ENCODE assay signal across 8 cellular contexts in genomic region chrX:138711399-138712347, GRCh38. TPM values are rescaled to one million over a fixed set of nuclear protein-coding genes. Genes with fewer than 3 reads are reported as not detected.
A peak's percentile ranks its signal among the peaks of the same experiment; 100 is the strongest.
DNase-seq lines count a peak whose midpoint lies in the region; ATAC-seq, FAIRE-seq and TF ChIP-seq lines count a peak whose summit lies in the region.

Gene FGF13, minus strand, starts transcription at chrX:138711717. Its CDS starts 714 bp downstream, at chrX:138711003.

- no peak for TF ChIP-seq EP300 in A549 (IDR thresholded peaks at IDR 0.05)
- no peak for TF ChIP-seq EP300 in upper lobe of left lung (IDR thresholded peaks at IDR 0.05)

- intact Hi-C loops in lower lobe of right lung (cut with DNase I) = no loop called here

- FAIRE-seq in A549 (lab: Jason Lieb, UNC) (no peak), RCC 7860 (lab: Jason Lieb, UNC) (no peak)

- H3K4me1 ChIP-seq in A549 = no peaks in the 10 kb centered on the region
- H3K4me1 ChIP-seq in lower lobe of right lung = no peaks in the 10 kb centered on the region
- H3K4me1 ChIP-seq in upper lobe of left lung = peaks cover 0 to 4% (median 0%) of the 10 kb centered on the region in 4 donors

- TF ChIP-seq CTCF in A549 (IDR thresholded peaks at IDR 0.05) (no peak; the same call in 2 of the 3 replicates), lower lobe of right lung (IDR thresholded peaks at IDR 0.05) (no peak), upper lobe of left lung (IDR thresholded peaks at IDR 0.05) (no peak)

- WGBS in A549 (ENCODE audit: missing lambda C conversion rate) = 3% methylated on average over 12 of the region's 65 CpGs
- 0 to 30% methylated on average over 7 to 36 of the region's 65 CpGs for WGBS in upper lobe of left lung, 2 donors

- TF ChIP-seq POLR2A in A549 (IDR thresholded peaks at IDR 0.05; ENCODE audit: low read length) (no peak), upper lobe of left lung (IDR thresholded peaks at IDR 0.05) (no peak)

- peak; percentile 89 to 90 for ATAC-seq in A549
- peak; percentile 58 to 59 for ATAC-seq in lower lobe of right lung
- ATAC-seq in upper lobe of left lung (ENCODE audit: low FRiP score in 2 of 2) = peak; percentile 40 to 63
- no peak for ATAC-seq in GM18907 (IDR thresholded peaks at IDR 0.05; ENCODE audit: unreplicated experiment)

- no peaks in the 10 kb centered on the region for H3K36me3 ChIP-seq in lower lobe of right lung
- H3K36me3 ChIP-seq in upper lobe of left lung = no peaks in the 10 kb centered on the region

- H3K4me3 ChIP-seq in A549 = peak within 1 kb of the TSS; percentile 37
- peak within 1 kb of the TSS; percentile 49 for H3K4me3 ChIP-seq in lower lobe of right lung
- H3K4me3 ChIP-seq in upper lobe of left lung = peak within 1 kb of the TSS; percentile 6 to 47 (median 38)

- CTCF ChIA-PET in A549 (lab: Yijun Ruan, JAX) = interaction anchor here (1.1 kb wide), 1 partner anchor 12 kb away, joined by 3 read pairs; no protein-coding TSS in a partner anchor

- H3K27me3 ChIP-seq in lower lobe of right lung (ENCODE audit: low read depth) (no peaks in the 10 kb centered on the region), upper lobe of left lung (peaks cover 0 to 7% (median 0%) of the 10 kb centered on the region in 4 donors)

- TF ChIP-seq RAD21 in A549 (conservative IDR thresholded peaks at IDR 0.05 in 1 of 2, IDR thresholded peaks at IDR 0.05 in 1 of 2) = peak in 1 of 2 experiments; percentile 23; a peak in 1 of 5 replicates

- H3K27ac ChIP-seq in A549 (no peak within 1 kb of the TSS), caudate nucleus (ENCODE audit: low read depth, low read length) (peak within 1 kb of the TSS; percentile 26), lower lobe of right lung (no peak within 1 kb of the TSS), upper lobe of left lung (peak within 1 kb of the TSS in 2 of 4 donors; percentile 17 to 57)

- POLR2A ChIA-PET in A549 (lab: Yijun Ruan, JAX) = no interaction called here

- H3K9me3 ChIP-seq in A549 (no peaks in the 10 kb centered on the region), lower lobe of right lung (no peaks in the 10 kb centered on the region), upper lobe of left lung (peaks cover 0 to 3% (median 0%) of the 10 kb centered on the region in 4 donors)

- DNase-seq in A549 (ENCODE audit: low read depth in 1 of 2, low spot score in 1 of 2) (peak in 1 of 2 experiments; percentile 24), HT1080 (ENCODE audit: low read depth) (peak; percentile 48), caudate nucleus (lab: John Stamatoyannopoulos, UW) (peak in 47 of 61 donors; percentile 0 to 56 (median 13)), lower lobe of right lung (peak; percentile 20), upper lobe of left lung (peak; percentile 25 to 49), SK-N-DZ (ENCODE audit: low spot score) (no peak), RCC 7860 (ENCODE audit: low spot score) (no peak)

- peak within 1 kb of the TSS; percentile 75 for H3K4me2 ChIP-seq in A549

TF ChIP-seq in A549, 52 proteins besides CTCF, POLR2A, EP300 and RAD21:
- TF ChIP-seq MAFK (IDR thresholded peaks at IDR 0.05; ENCODE audit: partially characterized antibody) (peak; percentile 85), FOXS1 (CRISPR knock-in tag; IDR thresholded peaks at IDR 0.05) (no peak)
TF ChIP-seq in A549: peak in this region for 1.

RNA-seq across cellular contexts. Expression of gene FGF13, which starts in this region (rescaled TPM):
- polyA plus RNA-seq in A549 (2011; rRNA removed) = 0.13 and 0.17 TPM in 2 replicates
- 0.01 and 0.11 TPM in 2 replicates for polyA plus RNA-seq in A549 (2012; cell fraction: cytosol; rRNA removed)
- not detected in 2 replicates for polyA plus RNA-seq in A549 (2012; cell fraction: nucleus; rRNA removed)
- not detected in 3 replicates for polyA plus RNA-seq in A549 (2017; fragmentation: RNase III; extraction: RNeasy Plus Mini Kit Qiagen cat#74134 plus additional on column Dnase treatment)
- polyA minus RNA-seq in A549 (2011; rRNA and poly(A)+ RNA removed) = not detected in 2 replicates
- total RNA-seq in HT1080 (2014; rRNA removed; shearing (Covaris generic)) = 4.8 and 4.9 TPM in 2 replicates
- 2.0 and 2.1 TPM in 2 replicates for polyA plus RNA-seq in HT1080 (2015; cell fraction: cytosol; rRNA removed)
- 1.1 TPM in 2 replicates for polyA plus RNA-seq in HT1080 (2015; cell fraction: nucleus; rRNA removed)
- total RNA-seq in lower lobe of right lung = 4.0 TPM
- total RNA-seq in upper lobe of left lung = 1 to 10 TPM in 5 of 6 donors, under 1 TPM in 1; 0.22 to 2.5 (median 1.6) TPM
- polyA plus RNA-seq in SK-N-DZ (2014; cell fraction: cytosol; rRNA removed) = 119 and 129 TPM in 2 replicates
- polyA plus RNA-seq in SK-N-DZ (2014; cell fraction: nucleus; rRNA removed) = 53.6 and 77.7 TPM in 2 replicates

Comparison
In these comparisons a context has a peak if more than half of its experiments do, and no peak if none do; other contexts are left out.
1. Peak in ATAC-seq, H3K4me3 ChIP-seq and H3K4me2 ChIP-seq in A549; RNA of the gene not detected or under 1 TPM.
2. DNase-seq: peak in HT1080 (single experiment), caudate nucleus (47 of 61), lower lobe of right lung (single experiment) and upper lobe of left lung (2 of 2); none in SK-N-DZ (single experiment) and RCC 7860 (single experiment).
3. Peak in every context shown above with its lines, with median percentiles within 50 percentile points of each other: H3K4me3 ChIP-seq.